ENCODE assay signal across 8 cellular contexts in genomic region chr1:161727343-161727924, GRCh38. TPM values are rescaled to one million over a fixed set of nuclear protein-coding genes. Genes with fewer than 3 reads are reported as not detected.
DNase-seq lines count a peak whose midpoint lies in the region; ATAC-seq and TF ChIP-seq lines count a peak whose summit lies in the region.

No MANE protein-coding gene starts in this region.

- no peaks in the 10 kb centered on the region for H3K79me2 ChIP-seq in OCI-LY7 (ENCODE audit: insufficient read depth, low read depth, low read length)

- H3K36me3 ChIP-seq in HAP-1 (replicated peaks) (no peaks in the 10 kb centered on the region), OCI-LY7 (ENCODE audit: insufficient read depth, low read length) (no peaks in the 10 kb centered on the region)

- TF ChIP-seq CTCF in OCI-LY7 (conservative IDR thresholded peaks at IDR 0.05; ENCODE audit: low read length): no peak

- H3K4me1 ChIP-seq in HAP-1 (peaks cover 4% of the 10 kb centered on the region; the same call in 1 of the 2 replicates), OCI-LY7 (ENCODE audit: insufficient read depth, low read length, poor library complexity, severe bottlenecking) (peaks cover 31% of the 10 kb centered on the region)

- H2AFZ ChIP-seq in OCI-LY7 (ENCODE audit: low read length): peak overlapping the region; percentile 59; the same call in 1 of the 2 replicates

- peak overlapping the region; percentile 47 for H3K27ac ChIP-seq in OCI-LY7 (ENCODE audit: low read depth, low read length, poor library complexity, severe bottlenecking)

- peaks cover 17% of the 10 kb centered on the region for H3K27me3 ChIP-seq in HAP-1 (ENCODE audit: low read depth)

- DNase-seq in GM04504 (ENCODE audit: low read depth) (peak; percentile 74), HAP-1 (ENCODE audit: low spot score in 2 of 2) (no peak), OCI-LY7 (ENCODE audit: low spot score) (no peak), astrocyte of the hippocampus (ENCODE audit: low read depth, low spot score) (peak; percentile 85), iris pigment epithelial cell (ENCODE audit: low read depth) (peak; percentile 90), NCI-H128 (lab: John Stamatoyannopoulos, UW; ENCODE audit: unreplicated experiment) (no peak), C1 segment of cervical spinal cord (lab: John Stamatoyannopoulos, UW) (no peak)
- no peak for DNase-seq in stimulated activated naive B cell treated with anti-CD40 and anti-IgM and Interleukin-4, amounts not matched to agents 10 μg/mL and 1 μg/mL and 100 μg/mL, for 72 hours

- peak; percentile 10 to 13 for ATAC-seq in stimulated activated naive B cell treated with anti-CD40 and anti-IgM and Interleukin-4, amounts not matched to agents 10 μg/mL and 1 μg/mL and 100 μg/mL, for 72 hours (replicated peaks)

- peak overlapping the region; percentile 87 to 98 for H3K4me3 Mint-ChIP-seq in stimulated activated naive B cell treated with anti-CD40 and anti-IgM and Interleukin-4, amounts not matched to agents 10 μg/mL and 1 μg/mL and 100 μg/mL, for 72 hours

- peaks cover 36 to 64% of the 10 kb centered on the region in 2 donors for H3K4me1 Mint-ChIP-seq in stimulated activated naive B cell treated with anti-CD40 and anti-IgM and Interleukin-4, amounts not matched to agents 10 μg/mL and 1 μg/mL and 100 μg/mL, for 72 hours

- BruUV-seq in OCI-LY7 (replicated peaks; lab: Mats Ljungman, UMichigan): TSS peak; percentile 81

- no peaks in the 10 kb centered on the region for H3K9me3 ChIP-seq in HAP-1
- H3K9me3 ChIP-seq in OCI-LY7 (ENCODE audit: low read length): no peaks in the 10 kb centered on the region

- intact Hi-C loops in OCI-LY7 (cut with micrococcal nuclease; ENCODE audit: unreplicated experiment): no loop called here

- no peaks in the 10 kb centered on the region for H3K9me3 Mint-ChIP-seq in stimulated activated naive B cell treated with anti-CD40 and anti-IgM and Interleukin-4, amounts not matched to agents 10 μg/mL and 1 μg/mL and 100 μg/mL, for 72 hours

- H3K4me2 ChIP-seq in OCI-LY7 (ENCODE audit: low read length): peak overlapping the region; percentile 84

- in situ Hi-C loops in HAP-1 (cut with MboI; ENCODE audit: low sequenced_read_pairs): loop anchor here (25.0 kb wide), 1 partner anchor 540 kb away; the partner anchor contains the start of genes ADAMTS4 and B4GALT3

- H3K9me2 ChIP-seq in OCI-LY7 (ENCODE audit: insufficient read depth, low read length): no peaks in the 10 kb centered on the region

- no peaks in the 10 kb centered on the region for H3K27me3 Mint-ChIP-seq in stimulated activated naive B cell treated with anti-CD40 and anti-IgM and Interleukin-4, amounts not matched to agents 10 μg/mL and 1 μg/mL and 100 μg/mL, for 72 hours

- POLR2A ChIA-PET in OCI-LY7 (lab: Charles Lee): interaction anchor here (0.9 to 3.8 kb wide), 6 partner anchors 10 to 36 kb away, joined by 3 to 44 read pairs (median 18); partner anchors contain the start of genes DUSP12 and FCRLA

- peak overlapping the region; percentile 72 for H3K4me3 ChIP-seq in HAP-1
- peak overlapping the region; percentile 77 for H3K4me3 ChIP-seq in OCI-LY7 (ENCODE audit: low read depth, low read length, poor library complexity, severe bottlenecking)

- H3K36me3 Mint-ChIP-seq in stimulated activated naive B cell treated with anti-CD40 and anti-IgM and Interleukin-4, amounts not matched to agents 10 μg/mL and 1 μg/mL and 100 μg/mL, for 72 hours: no peaks in the 10 kb centered on the region

- CTCF ChIA-PET in OCI-LY7 (lab: Charles Lee; ENCODE audit: unreplicated experiment): interaction anchor here (1.1 to 1.4 kb wide), 2 partner anchors 14 to 20 kb away, joined by 3 to 4 read pairs; no protein-coding TSS in a partner anchor

- H3K27ac Mint-ChIP-seq in stimulated activated naive B cell treated with anti-CD40 and anti-IgM and Interleukin-4, amounts not matched to agents 10 μg/mL and 1 μg/mL and 100 μg/mL, for 72 hours: peak overlapping the region; percentile 90

- H4K20me1 ChIP-seq in OCI-LY7 (ENCODE audit: insufficient read depth, low read length): no peaks in the 10 kb centered on the region

RNA-seq across cellular contexts. Expression of gene FCRLB, which starts 6.1 kb away (rescaled TPM):
- total RNA-seq in OCI-LY7 (2014; rRNA removed; shearing (Covaris generic)): 2.6 and 4.9 TPM in 2 replicates
- total RNA-seq in OCI-LY7 (2022): 3.3 and 3.8 TPM in 2 replicates

RNA-seq across cellular contexts. Expression of gene FCRLA, which starts 20.4 kb away (rescaled TPM):
- total RNA-seq in OCI-LY7 (2014; rRNA removed; shearing (Covaris generic)): 524 and 672 TPM in 2 replicates
- 409 and 447 TPM in 2 replicates for total RNA-seq in OCI-LY7 (2022)

RNA-seq across cellular contexts. Expression of gene DUSP12, which starts 22.2 kb away (rescaled TPM):
- total RNA-seq in OCI-LY7 (2014; rRNA removed; shearing (Covaris generic)): 43.9 and 71.5 TPM in 2 replicates
- 37.3 and 40.8 TPM in 2 replicates for total RNA-seq in OCI-LY7 (2022)

RNA-seq across cellular contexts. Expression of gene ATF6, which starts 38.7 kb away (rescaled TPM):
- 8.5 and 10.2 TPM in 2 replicates for total RNA-seq in OCI-LY7 (2014; rRNA removed; shearing (Covaris generic))
- 12.9 and 13.9 TPM in 2 replicates for total RNA-seq in OCI-LY7 (2022)

Comparison
In these comparisons a context has a peak if more than half of its experiments do, and no peak if none do; other contexts are left out.
1. DNase-seq: peak in GM04504 (single experiment), astrocyte of the hippocampus (single experiment) and iris pigment epithelial cell (single experiment); none in HAP-1 (0 of 2), OCI-LY7 (single experiment), stimulated activated naive B cell treated with anti-CD40 and anti-IgM and Interleukin-4, amounts not matched to agents 10 μg/mL and 1 μg/mL and 100 μg/mL, for 72 hours (single experiment), NCI-H128 (single experiment) and C1 segment of cervical spinal cord (0 of 14).